8 cellular contexts compared by ENCODE assay signal in genomic region chr5:146426853-146427618, GRCh38. TPM values are rescaled to one million over a fixed set of nuclear protein-coding genes. Genes with fewer than 3 reads are reported as not detected.
DNase-seq lines count a peak whose midpoint lies in the region; ATAC-seq and TF ChIP-seq lines count a peak whose summit lies in the region.

No MANE protein-coding gene starts in this region.

- DNase-seq in DMS79 (lab: John Stamatoyannopoulos, UW) (peak; percentile 1), fibroblast of pulmonary artery (ENCODE audit: low read depth) (peak; percentile 61), ureter (ENCODE audit: low spot score) (no peak)

- TF ChIP-seq CTCF in Loucy (conservative IDR thresholded peaks at IDR 0.05; ENCODE audit: low read length): peak; percentile 88
- peak; percentile 67 for TF ChIP-seq CTCF in fibroblast of pulmonary artery (IDR thresholded peaks at IDR 0.05; ENCODE audit: low read length, missing control alignments)
- TF ChIP-seq CTCF in neutrophil (IDR thresholded peaks at IDR 0.05): peak; percentile 20

- H3K27ac ChIP-seq in neutrophil: no peak overlapping the region

- H3K9me3 ChIP-seq in Loucy (ENCODE audit: insufficient read depth, low read depth, low read length) (no peaks in the 10 kb centered on the region), neutrophil (no peaks in the 10 kb centered on the region)

- no peaks in the 10 kb centered on the region for H3K9me2 ChIP-seq in Loucy (replicated peaks; ENCODE audit: low read depth, low read length)

- H3K27me3 ChIP-seq in Loucy (ENCODE audit: insufficient read depth, low read length, poor library complexity, severe bottlenecking) (no peaks in the 10 kb centered on the region), neutrophil (peaks cover 25% of the 10 kb centered on the region)

- no peak overlapping the region for H3K9ac ChIP-seq in Loucy (ENCODE audit: low read depth, low read length, poor library complexity, severe bottlenecking)

- H2AFZ ChIP-seq in Loucy (ENCODE audit: low read length): peak overlapping the region; percentile 86

- H4K20me1 ChIP-seq in Loucy (ENCODE audit: insufficient read depth, low read length, poor library complexity, severe bottlenecking): no peaks in the 10 kb centered on the region

- H3K4me2 ChIP-seq in Loucy (ENCODE audit: low read depth, low read length, poor library complexity, severe bottlenecking): peak overlapping the region; percentile 18

- H3K4me1 ChIP-seq in Loucy (ENCODE audit: insufficient read depth, low read length, poor library complexity, severe bottlenecking): peaks cover 6% of the 10 kb centered on the region
- H3K4me1 ChIP-seq in neutrophil (ENCODE audit: control insufficient read depth in 1 of 2, insufficient read depth in 1 of 2, low read depth in 1 of 2, low read length in 1 of 2): no peaks in the 10 kb centered on the region

- no peaks in the 10 kb centered on the region for H3F3A ChIP-seq in Loucy (ENCODE audit: low read depth)

- H3K36me3 ChIP-seq in Loucy (ENCODE audit: insufficient read depth, low read length) (no peaks in the 10 kb centered on the region), neutrophil (no peaks in the 10 kb centered on the region)

- ATAC-seq in GM19468 (IDR thresholded peaks at IDR 0.05; ENCODE audit: extremely low read depth, unreplicated experiment): peak; percentile 33
- ATAC-seq in SK-N-SH treated with all-trans-retinoic acid at 6 μM for 48 hours: peak; percentile 92
- no peak for ATAC-seq in GM21717 (IDR thresholded peaks at IDR 0.05; ENCODE audit: unreplicated experiment)

- no peak overlapping the region for H3K4me3 ChIP-seq in Loucy (ENCODE audit: low read length, poor library complexity, severe bottlenecking)
- H3K4me3 ChIP-seq in fibroblast of pulmonary artery (replicated peaks; ENCODE audit: low read depth, low read length): no peak overlapping the region
- no peak overlapping the region for H3K4me3 ChIP-seq in neutrophil (ENCODE audit: low read depth in 1 of 2, low read length in 1 of 2)

- no peaks in the 10 kb centered on the region for H3K79me2 ChIP-seq in Loucy (ENCODE audit: insufficient read depth, low read length)

TF ChIP-seq in SK-N-SH treated with all-trans-retinoic acid at 6 μM for 48 hours, 23 proteins besides CTCF, POLR2A, EP300 and RAD21:
- TF ChIP-seq TCF4 (CRISPR knock-in tag; IDR thresholded peaks at IDR 0.05; ENCODE audit: borderline replicate concordance) (no peak), ZFP30 (CRISPR knock-in tag; IDR thresholded peaks at IDR 0.05) (no peak), OSR1 (CRISPR knock-in tag; IDR thresholded peaks at IDR 0.05) (no peak), CSDC2 (CRISPR knock-in tag; IDR thresholded peaks at IDR 0.05) (no peak), PPARA (CRISPR knock-in tag; IDR thresholded peaks at IDR 0.05; ENCODE audit: borderline replicate concordance) (no peak), PATZ1 (CRISPR knock-in tag; IDR thresholded peaks at IDR 0.05; ENCODE audit: borderline replicate concordance) (no peak), BACH2 (CRISPR knock-in tag; IDR thresholded peaks at IDR 0.05; ENCODE audit: borderline replicate concordance) (no peak), TSHZ2 (CRISPR knock-in tag; IDR thresholded peaks at IDR 0.05) (no peak), ARNTL (CRISPR knock-in tag; IDR thresholded peaks at IDR 0.05; ENCODE audit: borderline replicate concordance, low read depth) (no peak), RARB (CRISPR knock-in tag; IDR thresholded peaks at IDR 0.05) (no peak), TOX (CRISPR knock-in tag; IDR thresholded peaks at IDR 0.05; ENCODE audit: borderline replicate concordance) (no peak), ISL1 (CRISPR knock-in tag; IDR thresholded peaks at IDR 0.05) (no peak), ESRRG (CRISPR knock-in tag; IDR thresholded peaks at IDR 0.05) (no peak), SNAI2 (CRISPR knock-in tag; IDR thresholded peaks at IDR 0.05) (no peak), ZNF70 (CRISPR knock-in tag; IDR thresholded peaks at IDR 0.05) (no peak), ZNF8 (CRISPR knock-in tag; IDR thresholded peaks at IDR 0.05) (no peak), GLIS3 (CRISPR knock-in tag; IDR thresholded peaks at IDR 0.05) (no peak)
- TF ChIP-seq, protein P1, sequence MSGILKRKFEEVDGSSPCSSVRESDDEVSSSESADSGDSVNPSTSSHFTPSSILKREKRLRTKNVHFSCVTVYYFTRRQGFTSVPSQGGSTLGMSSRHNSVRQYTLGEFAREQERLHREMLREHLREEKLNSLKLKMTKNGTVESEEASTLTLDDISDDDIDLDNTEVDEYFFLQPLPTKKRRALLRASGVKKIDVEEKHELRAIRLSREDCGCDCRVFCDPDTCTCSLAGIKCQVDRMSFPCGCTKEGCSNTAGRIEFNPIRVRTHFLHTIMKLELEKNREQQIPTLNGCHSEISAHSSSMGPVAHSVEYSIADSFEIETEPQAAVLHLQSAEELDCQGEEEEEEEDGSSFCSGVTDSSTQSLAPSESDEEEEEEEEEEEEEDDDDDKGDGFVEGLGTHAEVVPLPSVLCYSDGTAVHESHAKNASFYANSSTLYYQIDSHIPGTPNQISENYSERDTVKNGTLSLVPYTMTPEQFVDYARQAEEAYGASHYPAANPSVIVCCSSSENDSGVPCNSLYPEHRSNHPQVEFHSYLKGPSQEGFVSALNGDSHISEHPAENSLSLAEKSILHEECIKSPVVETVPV (CRISPR knock-in tag; IDR thresholded peaks at IDR 0.05): no peak
- TF ChIP-seq, protein P2, sequence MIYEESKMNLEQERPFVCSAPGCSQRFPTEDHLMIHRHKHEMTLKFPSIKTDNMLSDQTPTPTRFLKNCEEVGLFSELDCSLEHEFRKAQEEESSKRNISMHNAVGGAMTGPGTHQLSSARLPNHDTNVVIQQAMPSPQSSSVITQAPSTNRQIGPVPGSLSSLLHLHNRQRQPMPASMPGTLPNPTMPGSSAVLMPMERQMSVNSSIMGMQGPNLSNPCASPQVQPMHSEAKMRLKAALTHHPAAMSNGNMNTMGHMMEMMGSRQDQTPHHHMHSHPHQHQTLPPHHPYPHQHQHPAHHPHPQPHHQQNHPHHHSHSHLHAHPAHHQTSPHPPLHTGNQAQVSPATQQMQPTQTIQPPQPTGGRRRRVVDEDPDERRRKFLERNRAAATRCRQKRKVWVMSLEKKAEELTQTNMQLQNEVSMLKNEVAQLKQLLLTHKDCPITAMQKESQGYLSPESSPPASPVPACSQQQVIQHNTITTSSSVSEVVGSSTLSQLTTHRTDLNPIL (CRISPR knock-in tag; IDR thresholded peaks at IDR 0.05; ENCODE audit: low read depth): no peak

RNA-seq across cellular contexts. Expression of gene TCERG1, which starts 20.1 kb away (rescaled TPM):
- total RNA-seq in ureter: 138 TPM

Comparison
In these comparisons a context has a peak if more than half of its experiments do, and no peak if none do; other contexts are left out.
1. CTCF ChIP-seq: peak in every context shown above with its lines; median percentile 88 in Loucy; 67 in fibroblast of pulmonary artery; 20 in neutrophil.